In the genomic region with DNA sequence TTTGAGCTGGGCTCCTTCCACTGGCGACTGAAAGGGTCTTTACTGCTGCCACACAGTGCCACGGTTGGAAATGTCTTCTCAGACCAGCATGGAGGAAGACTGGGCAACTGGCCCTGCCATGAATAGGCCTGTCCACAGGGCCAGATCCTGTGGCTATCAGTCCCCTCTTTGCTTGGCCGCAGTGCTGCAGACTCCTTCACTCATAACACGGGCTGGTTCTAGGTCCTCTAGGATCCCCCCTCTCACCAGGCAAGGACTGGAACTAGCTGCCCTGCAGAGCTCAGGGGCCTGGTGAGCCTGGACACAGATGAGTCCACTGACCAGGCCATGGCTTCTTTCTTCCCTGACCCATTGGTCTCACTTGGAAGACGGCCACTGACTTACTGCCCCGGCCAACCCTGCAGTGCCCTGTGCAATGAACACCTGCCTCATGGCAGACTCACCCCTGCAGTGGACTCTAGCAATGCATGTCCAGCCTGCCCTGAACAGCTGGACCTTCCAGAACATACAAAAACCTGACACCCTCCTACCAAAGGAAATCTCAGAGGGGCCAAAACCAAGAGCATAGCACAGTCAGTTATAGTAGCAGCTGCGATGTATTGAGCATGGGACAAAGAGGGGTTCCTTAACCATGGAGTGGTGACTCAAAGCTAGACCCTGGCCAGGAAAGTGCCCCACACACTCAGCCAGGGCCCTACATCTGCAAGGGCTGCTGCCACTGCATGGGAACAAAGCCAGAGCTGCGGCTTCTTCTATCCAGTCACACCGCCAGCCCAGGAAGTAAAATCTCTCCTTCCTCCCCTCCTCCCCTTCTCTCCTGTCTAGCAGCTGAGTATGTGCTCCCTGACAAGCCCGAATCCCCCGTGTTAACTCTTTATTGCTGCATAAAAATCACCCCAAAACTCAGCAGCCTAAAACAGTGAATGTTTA, we compare ENCODE assay signal across 17 cellular contexts.
DNase-seq lines count a peak whose midpoint lies in the region; ATAC-seq and TF ChIP-seq lines count a peak whose summit lies in the region.
"Had no signal": no experiment of that assay in that cellular context is flagged by ENCODE, and none has a peak within 500 bp of the region (broad histone marks: within the 10 kb centered on the region; RNA-seq: fewer than 3 reads in every experiment).

No MANE protein-coding gene starts in this region.

- no peaks in the 10 kb centered on the region for H3K79me2 ChIP-seq in hepatocyte

- no peak for DNase-seq in activated naive CD8-positive, alpha-beta T cell treated with anti-CD3 and anti-CD28 coated beads, Interleukin-2, amount 10 ng/mL, durations not matched to agents 7 days and 5 days
- no peak for DNase-seq in activated naive CD8-positive, alpha-beta T cell treated with anti-CD3 and anti-CD28 coated beads for 36 hours
- no peak for DNase-seq in T-cell
- DNase-seq in hepatocyte (ENCODE audit: low spot score) = no peak
- peak; percentile 42 for DNase-seq in ureter (ENCODE audit: low spot score)
- no peak for DNase-seq in NCI-H187 treated with DMSO at 0.1 percent for 48 hours (lab: John Stamatoyannopoulos, UW)
- DNase-seq: activated CD4-positive, alpha-beta T cell treated with anti-CD3 and anti-CD28 coated beads, Interleukin-2, amount 10 ng/mL, durations not matched to agents 7 days and 5 days; dermis blood vessel endothelial cell; left ventricle myocardium superior; NCI-H146; stimulated activated CD4-positive, alpha-beta T cell treated with anti-CD3 and anti-CD28 coated beads, Interleukin-2, amount 100 ng/mL, for 48 hours; stimulated activated naive CD8-positive, alpha-beta T cell treated with anti-CD3 and anti-CD28 coated beads, Interleukin-15, Interleukin-2, amounts not matched to agents 100 U/mL and 50 U/mL, for 24 hours had no signal

- H3K27me3 ChIP-seq in hepatocyte = no peaks in the 10 kb centered on the region
- H3K27me3 ChIP-seq: gastroesophageal sphincter had no signal

- no peaks in the 10 kb centered on the region for H3K9me2 ChIP-seq in hepatocyte (replicated peaks; ENCODE audit: insufficient read depth)

- H3K36me3 ChIP-seq in hepatocyte (replicated peaks; ENCODE audit: insufficient read depth, low read depth) = no peaks in the 10 kb centered on the region
- H3K36me3 ChIP-seq: gastroesophageal sphincter, prostate gland had no signal

- H3K9me3 ChIP-seq in hepatocyte (ENCODE audit: low read depth) = no peaks in the 10 kb centered on the region
- H3K9me3 ChIP-seq: prostate gland had no signal

- POLR2A ChIA-PET in activated naive CD8-positive, alpha-beta T cell treated with anti-CD3 and anti-CD28 coated beads, Interleukin-2, amount 10 ng/mL, durations not matched to agents 7 days and 5 days (lab: Charles Lee) = interaction anchor here (0.5 kb wide), 1 partner anchor 56 kb away, joined by 3 read pairs; no protein-coding TSS in a partner anchor
- POLR2A ChIA-PET in T-cell (lab: Charles Lee) = no interaction called here

- no peak overlapping the region for H3K27ac ChIP-seq in hepatocyte
- H3K27ac ChIP-seq: gastroesophageal sphincter, prostate gland, SK-N-MC had no signal

- peaks cover 12% of the 10 kb centered on the region for H3K27me3 Mint-ChIP-seq in activated naive CD8-positive, alpha-beta T cell treated with anti-CD3 and anti-CD28 coated beads, Interleukin-2, amount 10 ng/mL, durations not matched to agents 7 days and 5 days
- H3K27me3 Mint-ChIP-seq in activated naive CD8-positive, alpha-beta T cell treated with anti-CD3 and anti-CD28 coated beads for 36 hours = no peaks in the 10 kb centered on the region
- H3K27me3 Mint-ChIP-seq in T-cell = peaks cover 9 to 22% of the 10 kb centered on the region in 2 donors
- H3K27me3 Mint-ChIP-seq: activated CD4-positive, alpha-beta T cell treated with anti-CD3 and anti-CD28 coated beads, Interleukin-2, amount 10 ng/mL, durations not matched to agents 7 days and 5 days had no signal

- H3K4me1 ChIP-seq in hepatocyte (ENCODE audit: insufficient read depth) = no peaks in the 10 kb centered on the region
- H3K4me1 ChIP-seq: prostate gland had no signal

- no peak for ATAC-seq in activated naive CD8-positive, alpha-beta T cell treated with anti-CD3 and anti-CD28 coated beads, Interleukin-2, amount 10 ng/mL, durations not matched to agents 7 days and 5 days (ENCODE audit: low read depth)
- ATAC-seq in T-cell (replicated peaks in 1 of 4) (peak in 3 of 4 experiments; percentile 24 to 40 (median 26)), GM21786 (IDR thresholded peaks at IDR 0.05; ENCODE audit: unreplicated experiment) (no peak), GM18505 (IDR thresholded peaks at IDR 0.05; ENCODE audit: unreplicated experiment) (no peak)
- ATAC-seq: gastroesophageal sphincter; left ventricle myocardium superior; stimulated activated naive CD8-positive, alpha-beta T cell treated with anti-CD3 and anti-CD28 coated beads, Interleukin-15, Interleukin-2, amounts not matched to agents 100 U/mL and 50 U/mL, for 24 hours had no signal

- H4K20me1 ChIP-seq in hepatocyte (ENCODE audit: insufficient read depth, poor library complexity, severe bottlenecking) = no peaks in the 10 kb centered on the region

- H2AFZ ChIP-seq in hepatocyte = peak overlapping the region; percentile 45

- no peaks in the 10 kb centered on the region for H3K36me3 Mint-ChIP-seq in activated naive CD8-positive, alpha-beta T cell treated with anti-CD3 and anti-CD28 coated beads, Interleukin-2, amount 10 ng/mL, durations not matched to agents 7 days and 5 days
- H3K36me3 Mint-ChIP-seq in activated naive CD8-positive, alpha-beta T cell treated with anti-CD3 and anti-CD28 coated beads for 36 hours = no peaks in the 10 kb centered on the region
- no peaks in the 10 kb centered on the region for H3K36me3 Mint-ChIP-seq in T-cell

- peak overlapping the region; percentile 51 for H3K4me2 ChIP-seq in hepatocyte

- peak overlapping the region; percentile 50 for H3K27ac Mint-ChIP-seq in activated naive CD8-positive, alpha-beta T cell treated with anti-CD3 and anti-CD28 coated beads, Interleukin-2, amount 10 ng/mL, durations not matched to agents 7 days and 5 days
- H3K27ac Mint-ChIP-seq in activated naive CD8-positive, alpha-beta T cell treated with anti-CD3 and anti-CD28 coated beads for 36 hours = no peak overlapping the region
- no peak overlapping the region for H3K27ac Mint-ChIP-seq in T-cell

- no peaks in the 10 kb centered on the region for H3K9me3 Mint-ChIP-seq in activated naive CD8-positive, alpha-beta T cell treated with anti-CD3 and anti-CD28 coated beads, Interleukin-2, amount 10 ng/mL, durations not matched to agents 7 days and 5 days
- H3K9me3 Mint-ChIP-seq in activated naive CD8-positive, alpha-beta T cell treated with anti-CD3 and anti-CD28 coated beads for 36 hours = no peaks in the 10 kb centered on the region
- H3K9me3 Mint-ChIP-seq in T-cell = no peaks in the 10 kb centered on the region
- H3K9me3 Mint-ChIP-seq: activated CD4-positive, alpha-beta T cell treated with anti-CD3 and anti-CD28 coated beads, Interleukin-2, amount 10 ng/mL, durations not matched to agents 7 days and 5 days had no signal

- TF ChIP-seq POLR2A in GM18505 (IDR thresholded peaks at IDR 0.05; ENCODE audit: borderline replicate concordance, extremely low read depth, insufficient read depth, insufficient read length) = no peak

- peaks cover 7% of the 10 kb centered on the region for H3K4me1 Mint-ChIP-seq in activated naive CD8-positive, alpha-beta T cell treated with anti-CD3 and anti-CD28 coated beads, Interleukin-2, amount 10 ng/mL, durations not matched to agents 7 days and 5 days
- peaks cover 4% of the 10 kb centered on the region for H3K4me1 Mint-ChIP-seq in activated naive CD8-positive, alpha-beta T cell treated with anti-CD3 and anti-CD28 coated beads for 36 hours
- H3K4me1 Mint-ChIP-seq in T-cell = peaks cover 5 to 14% (median 10%) of the 10 kb centered on the region in 3 donors

- H3K4me3 ChIP-seq in hepatocyte = no peak overlapping the region
- H3K4me3 ChIP-seq: gastroesophageal sphincter, prostate gland, SK-N-MC had no signal

- 70% methylated on average over 11 of the region's 11 CpGs for WGBS in hepatocyte (ENCODE audit: low lambda C conversion rate, missing lambda C conversion rate)

- CTCF ChIA-PET in T-cell (lab: Charles Lee) = no interaction called here

- TF ChIP-seq CTCF in hepatocyte (IDR thresholded peaks at IDR 0.05; ENCODE audit: poor library complexity) = no peak

- H3K4me3 Mint-ChIP-seq in activated naive CD8-positive, alpha-beta T cell treated with anti-CD3 and anti-CD28 coated beads, Interleukin-2, amount 10 ng/mL, durations not matched to agents 7 days and 5 days = peak overlapping the region; percentile 37
- H3K4me3 Mint-ChIP-seq in activated naive CD8-positive, alpha-beta T cell treated with anti-CD3 and anti-CD28 coated beads for 36 hours = no peak overlapping the region
- H3K4me3 Mint-ChIP-seq in T-cell = peak overlapping the region in 2 of 3 donors; percentile 49 to 77
- H3K4me3 Mint-ChIP-seq: activated CD4-positive, alpha-beta T cell treated with anti-CD3 and anti-CD28 coated beads, Interleukin-2, amount 10 ng/mL, durations not matched to agents 7 days and 5 days had no signal

Comparison
In these comparisons a context has a peak if more than half of its experiments do, and no peak if none do; other contexts are left out.
1. ATAC-seq: peak in T-cell (3 of 4); none in activated naive CD8-positive, alpha-beta T cell treated with anti-CD3 and anti-CD28 coated beads, Interleukin-2, amount 10 ng/mL, durations not matched to agents 7 days and 5 days (single experiment), GM21786 (single experiment) and GM18505 (single experiment).